1 cellular context compared by ENCODE assay signal in genomic region chr11:70504246-70505020, GRCh38.
TF ChIP-seq lines count a peak whose summit lies in the region.

No MANE protein-coding gene starts in this region.

TF ChIP-seq in HepG2, 621 proteins besides CTCF, POLR2A, EP300 and RAD21:
- TF ChIP-seq SP5 (CRISPR knock-in tag; IDR thresholded peaks at IDR 0.05; ENCODE audit: borderline replicate concordance, low read depth) (no peak), ARID4A (CRISPR knock-in tag; IDR thresholded peaks at IDR 0.05; ENCODE audit: borderline replicate concordance) (no peak), POGZ (CRISPR knock-in tag; IDR thresholded peaks at IDR 0.05) (no peak), SETDB1 (CRISPR knock-in tag; IDR thresholded peaks at IDR 0.05; ENCODE audit: borderline replicate concordance) (no peak), NFIC (IDR thresholded peaks at IDR 0.05; ENCODE audit: low read length) (no peak), MAX (IDR thresholded peaks at IDR 0.05) (no peak), HOXA9 (CRISPR knock-in tag; IDR thresholded peaks at IDR 0.05; ENCODE audit: borderline replicate concordance) (no peak), PCBP2 (optimal IDR thresholded peaks at IDR 0.05; ENCODE audit: low read depth, low read length, poor library complexity, severe bottlenecking) (no peak), XBP1 (CRISPR knock-in tag; IDR thresholded peaks at IDR 0.05) (no peak)
TF ChIP-seq in HepG2: peak in this region for 0.
